In genomic region chr10:34537629-34538231, GRCh38 we compare ENCODE assay signal across 10 cellular contexts.
DNase-seq lines count a peak whose midpoint lies in the region; ATAC-seq and TF ChIP-seq lines count a peak whose summit lies in the region.
"Had no signal": no experiment of that assay in that cellular context is flagged by ENCODE, and none has a peak within 500 bp of the region (broad histone marks: within the 10 kb centered on the region; RNA-seq: fewer than 3 reads in every experiment).

No MANE protein-coding gene starts in this region.

- no peaks in the 10 kb centered on the region for H3K27me3 ChIP-seq in gastroesophageal sphincter

- H3K4me1 ChIP-seq in gastroesophageal sphincter, result peaks cover 0 to 35% (median 0%) of the 10 kb centered on the region in 3 donors

- TF ChIP-seq CTCF in gastroesophageal sphincter (IDR thresholded peaks at IDR 0.05), result no peak
- no peak for TF ChIP-seq CTCF in coronary artery (IDR thresholded peaks at IDR 0.05)

- H3K4me1 Mint-ChIP-seq in natural killer cell treated with Interleukin-12 subunit alpha and Interleukin-12 subunit beta and Interleukin-15 and Interleukin-18, amount 100 ng/mL, for 72 hours (ENCODE audit: low read depth in 2 of 2), result peaks cover 5 to 9% of the 10 kb centered on the region in 2 donors

- no peak for TF ChIP-seq EP300 in gastroesophageal sphincter (IDR thresholded peaks at IDR 0.05)

- DNase-seq in natural killer cell treated with Interleukin-12 subunit alpha and Interleukin-12 subunit beta and Interleukin-15 and Interleukin-18, amount 100 ng/mL, for 72 hours (ENCODE audit: low spot score), result no peak
- DNase-seq in MV-4-11 (lab: John Stamatoyannopoulos, UW) (no peak), DMS 273 (lab: John Stamatoyannopoulos, UW; ENCODE audit: unreplicated experiment) (no peak), coronary artery (ENCODE audit: low spot score) (no peak)
- DNase-seq: glutamatergic neuron, NCI-H187 treated with DMSO at 0.1 percent for 48 hours had no signal

- no peak for TF ChIP-seq POLR2A in gastroesophageal sphincter (IDR thresholded peaks at IDR 0.05)

- no peaks in the 10 kb centered on the region for H3K9me3 Mint-ChIP-seq in natural killer cell treated with Interleukin-12 subunit alpha and Interleukin-12 subunit beta and Interleukin-15 and Interleukin-18, amount 100 ng/mL, for 72 hours

- WGBS in gastroesophageal sphincter (ENCODE audit: low coverage in 1 of 2), 2 donors, result 90 to 91% methylated on average over 5 to 6 of the region's 6 CpGs

- no peak overlapping the region for H3K27ac Mint-ChIP-seq in natural killer cell treated with Interleukin-12 subunit alpha and Interleukin-12 subunit beta and Interleukin-15 and Interleukin-18, amount 100 ng/mL, for 72 hours

- H3K27ac ChIP-seq in gastroesophageal sphincter (peak overlapping the region in 2 of 4 donors; percentile 13 to 59), coronary artery (no peak overlapping the region)

- no peaks in the 10 kb centered on the region for H3K36me3 Mint-ChIP-seq in natural killer cell treated with Interleukin-12 subunit alpha and Interleukin-12 subunit beta and Interleukin-15 and Interleukin-18, amount 100 ng/mL, for 72 hours

- H3K27me3 Mint-ChIP-seq in natural killer cell treated with Interleukin-12 subunit alpha and Interleukin-12 subunit beta and Interleukin-15 and Interleukin-18, amount 100 ng/mL, for 72 hours, result peaks cover 0 to 3% of the 10 kb centered on the region in 2 donors

- no peaks in the 10 kb centered on the region for H3K9me3 ChIP-seq in gastroesophageal sphincter

- no peaks in the 10 kb centered on the region for H3K36me3 ChIP-seq in gastroesophageal sphincter

- H3K4me3 Mint-ChIP-seq in natural killer cell treated with Interleukin-12 subunit alpha and Interleukin-12 subunit beta and Interleukin-15 and Interleukin-18, amount 100 ng/mL, for 72 hours, result no peak overlapping the region

- H3K4me3 ChIP-seq in gastroesophageal sphincter (no peak overlapping the region), coronary artery (no peak overlapping the region)

- ATAC-seq in GM18868 (IDR thresholded peaks at IDR 0.05; ENCODE audit: unreplicated experiment), result peak; percentile 59
- ATAC-seq in GM21825 (IDR thresholded peaks at IDR 0.05; ENCODE audit: unreplicated experiment), result peak; percentile 89
- ATAC-seq in HG03469 (IDR thresholded peaks at IDR 0.05; ENCODE audit: unreplicated experiment), result peak; percentile 72
- peak; percentile 40 to 76 for ATAC-seq in natural killer cell treated with Interleukin-12 subunit alpha and Interleukin-12 subunit beta and Interleukin-15 and Interleukin-18, amount 100 ng/mL, for 72 hours
- ATAC-seq in gastroesophageal sphincter, result no peak
